9 cellular contexts compared by ENCODE assay signal in genomic region chr5:25562656-25563055, GRCh38.
"Had no signal": no experiment of that assay in that cellular context is flagged by ENCODE, and none has a peak within 500 bp of the region (broad histone marks: within the 10 kb centered on the region; RNA-seq: fewer than 3 reads in every experiment).

No MANE protein-coding gene starts in this region.

- FAIRE-seq: HTR-8/SVneo had no signal

- H3K36me3 ChIP-seq: HAP-1 had no signal

- H2AFZ ChIP-seq: GM23248 had no signal

- H3K4me3 ChIP-seq: GM23248, HAP-1 had no signal

- H3K27ac ChIP-seq: GM23248, KMS-11 had no signal

- ATAC-seq: HCT116 had no signal

- H3K9ac ChIP-seq: GM23248, KMS-11 had no signal

- H3K4me1 ChIP-seq: HAP-1 had no signal

- DNase-seq: GM23248, GOT3, H7, HFFc6, KBM-7 had no signal

- H3K9me3 ChIP-seq: HAP-1 had no signal

- H3K4me2 ChIP-seq: KMS-11 had no signal
